In genomic region chr7:131555565-131556054, GRCh38 we compare ENCODE assay signal across 8 cellular contexts. TPM values are rescaled to one million over a fixed set of nuclear protein-coding genes. Genes with fewer than 3 reads are reported as not detected.
A peak's percentile ranks its signal among the peaks of the same experiment; 100 is the strongest.
DNase-seq lines count a peak whose midpoint lies in the region; ATAC-seq, FAIRE-seq and TF ChIP-seq lines count a peak whose summit lies in the region.

No MANE protein-coding gene starts in this region.

- CTCF ChIA-PET in AG04449 (lab: Yijun Ruan, JAX) = interaction anchor here (2.1 kb wide), 1 partner anchor 10 kb away, joined by 9 read pairs; no protein-coding TSS in a partner anchor

- WGBS in tibial nerve, 2 donors = 17 to 21% methylated on average over 27 to 29 of the region's 29 CpGs

- no peaks in the 10 kb centered on the region for H3K36me3 Mint-ChIP-seq in activated naive CD8-positive, alpha-beta T cell treated with anti-CD3 and anti-CD28 coated beads, Interleukin-2, amount 10 ng/mL, durations not matched to agents 7 days and 5 days

- POLR2A ChIA-PET in AG04449 (lab: Yijun Ruan, JAX) = no interaction called here
- POLR2A ChIA-PET in activated naive CD8-positive, alpha-beta T cell treated with anti-CD3 and anti-CD28 coated beads, Interleukin-2, amount 10 ng/mL, durations not matched to agents 7 days and 5 days (lab: Charles Lee) = no interaction called here

- H3K4me1 Mint-ChIP-seq in activated naive CD8-positive, alpha-beta T cell treated with anti-CD3 and anti-CD28 coated beads, Interleukin-2, amount 10 ng/mL, durations not matched to agents 7 days and 5 days = peaks cover 2% of the 10 kb centered on the region

- H3K9me3 ChIP-seq in left lung (no peaks in the 10 kb centered on the region), tibial nerve (no peaks in the 10 kb centered on the region)

- peaks cover 62% of the 10 kb centered on the region for H3K27me3 Mint-ChIP-seq in activated naive CD8-positive, alpha-beta T cell treated with anti-CD3 and anti-CD28 coated beads, Interleukin-2, amount 10 ng/mL, durations not matched to agents 7 days and 5 days

- TF ChIP-seq POLR2A in tibial nerve (IDR thresholded peaks at IDR 0.05) = no peak
- TF ChIP-seq POLR2A in GM12892 (IDR thresholded peaks at IDR 0.05; ENCODE audit: low read depth, low read length) = no peak

- no peak for FAIRE-seq in GM12892 (lab: Jason Lieb, UNC)

- DNase-seq in AG04449 (ENCODE audit: low read depth, low spot score) (no peak), HL-60 (ENCODE audit: low read depth in 1 of 2, low spot score in 1 of 2) (no peak), left lung (no peak), tibial nerve (ENCODE audit: low spot score in 2 of 2) (no peak), NOMO-1 treated with dmso at 0.1 percent for 144 hours (lab: John Stamatoyannopoulos, UW; ENCODE audit: unreplicated experiment) (no peak), GM12892 (ENCODE audit: insufficient read length) (no peak), caudate nucleus (lab: John Stamatoyannopoulos, UW) (no peak)
- DNase-seq in activated naive CD8-positive, alpha-beta T cell treated with anti-CD3 and anti-CD28 coated beads, Interleukin-2, amount 10 ng/mL, durations not matched to agents 7 days and 5 days = no peak

- no peak overlapping the region for H3K27ac Mint-ChIP-seq in activated naive CD8-positive, alpha-beta T cell treated with anti-CD3 and anti-CD28 coated beads, Interleukin-2, amount 10 ng/mL, durations not matched to agents 7 days and 5 days

- TF ChIP-seq CTCF in AG04449 (IDR thresholded peaks at IDR 0.05; ENCODE audit: insufficient read depth, low read length, missing control alignments) (no peak), HL-60 (IDR thresholded peaks at IDR 0.05; ENCODE audit: insufficient read depth, low read length) (no peak), left lung (IDR thresholded peaks at IDR 0.05) (no peak), tibial nerve (IDR thresholded peaks at IDR 0.05) (no peak)

- peak overlapping the region; percentile 56 for H3K4me3 ChIP-seq in AG04449 (ENCODE audit: low read depth, low read length)
- H3K4me3 ChIP-seq in HL-60 (replicated peaks; ENCODE audit: insufficient read depth, low read length) = peak overlapping the region; percentile 35
- peak overlapping the region; percentile 66 to 71 for H3K4me3 ChIP-seq in left lung
- H3K4me3 ChIP-seq in tibial nerve = peak overlapping the region; percentile 51 to 71 (median 66)

- ATAC-seq in activated naive CD8-positive, alpha-beta T cell treated with anti-CD3 and anti-CD28 coated beads, Interleukin-2, amount 10 ng/mL, durations not matched to agents 7 days and 5 days (ENCODE audit: low read depth) = no peak
- peak; percentile 6 for ATAC-seq in left lung

- no peaks in the 10 kb centered on the region for H3K9me3 Mint-ChIP-seq in activated naive CD8-positive, alpha-beta T cell treated with anti-CD3 and anti-CD28 coated beads, Interleukin-2, amount 10 ng/mL, durations not matched to agents 7 days and 5 days

- peaks cover 19 to 28% of the 10 kb centered on the region in 2 donors for H3K4me1 ChIP-seq in left lung
- peaks cover 0 to 40% (median 24%) of the 10 kb centered on the region in 4 donors for H3K4me1 ChIP-seq in tibial nerve

- no peak for TF ChIP-seq EP300 in tibial nerve (IDR thresholded peaks at IDR 0.05)

- H3K27ac ChIP-seq in HL-60 (replicated peaks) = no peak overlapping the region
- H3K27ac ChIP-seq in left lung = peak overlapping the region; percentile 56 to 75
- peak overlapping the region in 1 of 4 donors; percentile 75 for H3K27ac ChIP-seq in tibial nerve
- no peak overlapping the region for H3K27ac ChIP-seq in caudate nucleus (ENCODE audit: low read depth, low read length)

- H3K27me3 ChIP-seq in HL-60 (ENCODE audit: insufficient read depth, poor library complexity, severe bottlenecking) (peaks cover 40% of the 10 kb centered on the region), left lung (peaks cover 11 to 61% of the 10 kb centered on the region in 2 donors), tibial nerve (no peaks in the 10 kb centered on the region)

- H3K36me3 ChIP-seq in left lung (no peaks in the 10 kb centered on the region), tibial nerve (no peaks in the 10 kb centered on the region)

- peak overlapping the region; percentile 64 for H3K4me3 Mint-ChIP-seq in activated naive CD8-positive, alpha-beta T cell treated with anti-CD3 and anti-CD28 coated beads, Interleukin-2, amount 10 ng/mL, durations not matched to agents 7 days and 5 days

- intact Hi-C loops in left lung (cut with DNase I) = no loop called here

RNA-seq across cellular contexts. Expression of gene PODXL, which starts 0.8 kb away (rescaled TPM):
- total RNA-seq in activated naive CD8-positive, alpha-beta T cell treated with anti-CD3 and anti-CD28 coated beads, Interleukin-2, amount 10 ng/mL, durations not matched to agents 7 days and 5 days = 1 to 10 TPM; 1.4 to 1.5 TPM
- total RNA-seq in left lung (100 to 1,000 TPM in 1 of 2 donors, 10 to 100 TPM in 1; 62.1 to 124 TPM), tibial nerve (10 to 100 TPM; 12.1 to 40.8 (median 34.3) TPM)
- polyA plus RNA-seq in GM12892 (2012; ENCODE audit: missing spikeins) = 0.45 TPM

Comparison
In these comparisons a context has a peak if more than half of its experiments do, and no peak if none do; other contexts are left out.
1. H3K27ac ChIP-seq: peak in left lung (2 of 2); none in HL-60 (single experiment) and caudate nucleus (single experiment).
2. RNA of gene PODXL, which starts 0.8 kb away (total RNA-seq): 62.1 to 124 TPM in left lung and 12.1 to 40.8 TPM in tibial nerve; 1.4 to 1.5 TPM in activated naive CD8-positive, alpha-beta T cell treated with anti-CD3 and anti-CD28 coated beads, Interleukin-2, amount 10 ng/mL, durations not matched to agents 7 days and 5 days; every median in the first group is over 4 times any median in the second.
3. Peak in every context shown above with its lines, with median percentiles within 50 percentile points of each other: H3K4me3 ChIP-seq.